ENCODE assay signal across 24 cellular contexts in genomic region chr2:60281730-60282129, GRCh38.
"Had no signal": no experiment of that assay in that cellular context is flagged by ENCODE, and none has a peak within 500 bp of the region (broad histone marks: within the 10 kb centered on the region; RNA-seq: fewer than 3 reads in every experiment).

No MANE protein-coding gene starts in this region.

- H3K4me1 ChIP-seq: colonic mucosa, esophagus muscularis mucosa, gastrocnemius medialis, gastroesophageal sphincter had no signal

- H3K27ac ChIP-seq: colonic mucosa, coronary artery, dorsolateral prefrontal cortex, epithelial cell of prostate, esophagus muscularis mucosa, esophagus squamous epithelium, gastrocnemius medialis, gastroesophageal sphincter had no signal

- H3K9me3 Mint-ChIP-seq: dendritic cell treated with granulocyte-macrophage colony-stimulating factor and Interleukin-4, amounts not matched to agents 40 ng/mL and 50 ng/mL, for 4 days; endodermal cell had no signal

- H3K4me3 ChIP-seq: colonic mucosa, coronary artery, dorsolateral prefrontal cortex, esophagus muscularis mucosa, esophagus squamous epithelium, gastrocnemius medialis, gastroesophageal sphincter, heart left ventricle, heart right ventricle had no signal

- ATAC-seq: effector memory CD8-positive, alpha-beta T cell; esophagus mucosa; gastrocnemius medialis; gastroesophageal sphincter; heart left ventricle had no signal

- H3K27me3 Mint-ChIP-seq: dendritic cell treated with granulocyte-macrophage colony-stimulating factor and Interleukin-4, amounts not matched to agents 40 ng/mL and 50 ng/mL, for 4 days had no signal

- H3K9me3 ChIP-seq: colonic mucosa, esophagus muscularis mucosa, esophagus squamous epithelium, gastrocnemius medialis, gastroesophageal sphincter, heart left ventricle, heart right ventricle had no signal

- H3K27ac Mint-ChIP-seq: dendritic cell treated with granulocyte-macrophage colony-stimulating factor and Interleukin-4, amounts not matched to agents 40 ng/mL and 50 ng/mL, for 4 days; effector memory CD8-positive, alpha-beta T cell; endodermal cell had no signal

- DNase-seq: colonic mucosa; cortex of kidney; dermis blood vessel endothelial cell; dorsolateral prefrontal cortex; effector CD4-positive, alpha-beta T cell; effector CD8-positive, alpha-beta T cell; effector memory CD4-positive, alpha-beta T cell; effector memory CD8-positive, alpha-beta T cell; endodermal cell; erythroblast; esophagus squamous epithelium; foreskin fibroblast; foreskin melanocyte; gastrocnemius medialis; glutamatergic neuron; head of caudate nucleus; heart left ventricle; heart right ventricle had no signal

- H3K36me3 ChIP-seq: colonic mucosa, esophagus muscularis mucosa, esophagus squamous epithelium, gastrocnemius medialis, gastroesophageal sphincter, heart left ventricle, heart right ventricle had no signal

- H3K4me3 Mint-ChIP-seq: dendritic cell treated with granulocyte-macrophage colony-stimulating factor and Interleukin-4, amounts not matched to agents 40 ng/mL and 50 ng/mL, for 4 days; effector memory CD8-positive, alpha-beta T cell; endodermal cell had no signal

- H3K27me3 ChIP-seq: colonic mucosa, esophagus muscularis mucosa, esophagus squamous epithelium, gastrocnemius medialis, gastroesophageal sphincter, heart left ventricle, heart right ventricle had no signal
